Comparison of ENCODE assay signal across 1 cellular context in the genomic region with DNA sequence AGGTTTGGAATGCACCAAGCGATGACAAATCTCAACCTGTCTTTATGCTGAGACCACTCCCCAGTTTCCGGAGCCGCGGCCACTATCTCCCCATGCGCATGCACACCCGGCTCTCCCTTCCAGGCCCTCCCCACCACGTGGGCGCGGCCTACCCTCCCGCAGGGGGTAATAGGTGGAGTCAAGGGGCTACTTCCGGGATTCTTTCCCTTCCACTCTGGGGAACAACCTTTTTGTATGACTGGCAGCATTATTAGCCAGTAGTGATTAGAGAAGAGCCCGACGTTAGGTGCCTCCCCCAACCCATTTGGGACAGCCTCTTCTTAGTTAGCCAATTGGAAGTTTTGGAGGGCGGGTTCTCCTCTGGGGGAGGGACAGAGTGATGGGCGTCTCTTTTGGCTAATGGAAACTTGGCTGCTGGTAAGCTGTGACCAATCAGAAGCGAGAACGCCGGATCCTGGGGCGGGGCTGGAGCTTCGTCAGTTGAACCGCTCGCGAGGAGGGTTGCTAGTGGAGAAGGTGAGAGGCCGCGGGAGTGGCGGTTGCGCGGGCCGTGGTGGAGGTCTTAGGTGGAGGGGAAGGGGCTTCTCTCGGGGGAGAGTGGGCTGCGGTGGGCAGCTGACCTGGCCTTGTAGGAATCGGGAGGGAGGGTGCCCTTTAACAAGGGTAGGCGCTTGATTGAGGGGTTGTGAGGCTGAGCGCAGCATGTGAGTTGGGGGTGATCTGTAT.
A peak's percentile ranks its signal among the peaks of the same experiment; 100 is the strongest.
TF ChIP-seq lines count a peak whose summit lies in the region.

A gene with protein sequence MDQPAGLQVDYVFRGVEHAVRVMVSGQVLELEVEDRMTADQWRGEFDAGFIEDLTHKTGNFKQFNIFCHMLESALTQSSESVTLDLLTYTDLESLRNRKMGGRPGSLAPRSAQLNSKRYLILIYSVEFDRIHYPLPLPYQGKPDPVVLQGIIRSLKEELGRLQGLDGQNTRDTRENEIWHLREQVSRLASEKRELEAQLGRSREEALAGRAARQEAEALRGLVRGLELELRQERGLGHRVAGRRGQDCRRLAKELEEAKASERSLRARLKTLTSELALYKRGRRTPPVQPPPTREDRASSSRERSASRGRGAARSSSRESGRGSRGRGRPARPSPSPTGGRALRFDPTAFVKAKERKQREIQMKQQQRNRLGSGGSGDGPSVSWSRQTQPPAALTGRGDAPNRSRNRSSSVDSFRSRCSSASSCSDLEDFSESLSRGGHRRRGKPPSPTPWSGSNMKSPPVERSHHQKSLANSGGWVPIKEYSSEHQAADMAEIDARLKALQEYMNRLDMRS (plus strand): TSS at position 479 of the 726 bp plus-strand sequence. CDS start 7,552 bp downstream, outside the sequence.

TF ChIP-seq in K562, 482 proteins besides CTCF, POLR2A, EP300 and RAD21 (continued from another document and continues in another):
- TF ChIP-seq, protein P1, sequence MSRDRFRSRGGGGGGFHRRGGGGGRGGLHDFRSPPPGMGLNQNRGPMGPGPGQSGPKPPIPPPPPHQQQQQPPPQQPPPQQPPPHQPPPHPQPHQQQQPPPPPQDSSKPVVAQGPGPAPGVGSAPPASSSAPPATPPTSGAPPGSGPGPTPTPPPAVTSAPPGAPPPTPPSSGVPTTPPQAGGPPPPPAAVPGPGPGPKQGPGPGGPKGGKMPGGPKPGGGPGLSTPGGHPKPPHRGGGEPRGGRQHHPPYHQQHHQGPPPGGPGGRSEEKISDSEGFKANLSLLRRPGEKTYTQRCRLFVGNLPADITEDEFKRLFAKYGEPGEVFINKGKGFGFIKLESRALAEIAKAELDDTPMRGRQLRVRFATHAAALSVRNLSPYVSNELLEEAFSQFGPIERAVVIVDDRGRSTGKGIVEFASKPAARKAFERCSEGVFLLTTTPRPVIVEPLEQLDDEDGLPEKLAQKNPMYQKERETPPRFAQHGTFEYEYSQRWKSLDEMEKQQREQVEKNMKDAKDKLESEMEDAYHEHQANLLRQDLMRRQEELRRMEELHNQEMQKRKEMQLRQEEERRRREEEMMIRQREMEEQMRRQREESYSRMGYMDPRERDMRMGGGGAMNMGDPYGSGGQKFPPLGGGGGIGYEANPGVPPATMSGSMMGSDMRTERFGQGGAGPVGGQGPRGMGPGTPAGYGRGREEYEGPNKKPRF (IDR thresholded peaks at IDR 0.05; ENCODE audit: low read depth, low read length) = no peak
- TF ChIP-seq PYGO2 (tag; IDR thresholded peaks at IDR 0.05) (no peak), CEBPB (tag; IDR thresholded peaks at IDR 0.05) (no peak), ZNF584 (CRISPR knock-in tag; IDR thresholded peaks at IDR 0.05; ENCODE audit: low read depth) (no peak), RBM22 (IDR thresholded peaks at IDR 0.05; ENCODE audit: low read depth, low read length, poor library complexity, severe bottlenecking) (no peak), ZBTB17 (CRISPR knock-in tag; IDR thresholded peaks at IDR 0.05) (no peak), GATAD2B (IDR thresholded peaks at IDR 0.05; ENCODE audit: borderline replicate concordance) (no peak), CTBP1 (IDR thresholded peaks at IDR 0.05; ENCODE audit: borderline replicate concordance) (0 out of 2 replicates have a peak, but pooled peaks have one; percentile 12), CBFB (CRISPR knock-in tag; IDR thresholded peaks at IDR 0.05) (no peak), PML (IDR thresholded peaks at IDR 0.05; ENCODE audit: low read length) (peak; percentile 61; the same call in 1 of the 2 replicates), ZNF212 (CRISPR knock-in tag; IDR thresholded peaks at IDR 0.05) (no peak), JUNB (CRISPR knock-in tag; conservative IDR thresholded peaks at IDR 0.05) (no peak)
- TF ChIP-seq, protein P2, sequence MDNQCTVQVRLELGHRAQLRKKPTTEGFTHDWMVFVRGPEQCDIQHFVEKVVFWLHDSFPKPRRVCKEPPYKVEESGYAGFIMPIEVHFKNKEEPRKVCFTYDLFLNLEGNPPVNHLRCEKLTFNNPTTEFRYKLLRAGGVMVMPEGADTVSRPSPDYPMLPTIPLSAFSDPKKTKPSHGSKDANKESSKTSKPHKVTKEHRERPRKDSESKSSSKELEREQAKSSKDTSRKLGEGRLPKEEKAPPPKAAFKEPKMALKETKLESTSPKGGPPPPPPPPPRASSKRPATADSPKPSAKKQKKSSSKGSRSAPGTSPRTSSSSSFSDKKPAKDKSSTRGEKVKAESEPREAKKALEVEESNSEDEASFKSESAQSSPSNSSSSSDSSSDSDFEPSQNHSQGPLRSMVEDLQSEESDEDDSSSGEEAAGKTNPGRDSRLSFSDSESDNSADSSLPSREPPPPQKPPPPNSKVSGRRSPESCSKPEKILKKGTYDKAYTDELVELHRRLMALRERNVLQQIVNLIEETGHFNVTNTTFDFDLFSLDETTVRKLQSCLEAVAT (IDR thresholded peaks at IDR 0.05) = peak; percentile 65 to 82
- TF ChIP-seq, protein P3, sequence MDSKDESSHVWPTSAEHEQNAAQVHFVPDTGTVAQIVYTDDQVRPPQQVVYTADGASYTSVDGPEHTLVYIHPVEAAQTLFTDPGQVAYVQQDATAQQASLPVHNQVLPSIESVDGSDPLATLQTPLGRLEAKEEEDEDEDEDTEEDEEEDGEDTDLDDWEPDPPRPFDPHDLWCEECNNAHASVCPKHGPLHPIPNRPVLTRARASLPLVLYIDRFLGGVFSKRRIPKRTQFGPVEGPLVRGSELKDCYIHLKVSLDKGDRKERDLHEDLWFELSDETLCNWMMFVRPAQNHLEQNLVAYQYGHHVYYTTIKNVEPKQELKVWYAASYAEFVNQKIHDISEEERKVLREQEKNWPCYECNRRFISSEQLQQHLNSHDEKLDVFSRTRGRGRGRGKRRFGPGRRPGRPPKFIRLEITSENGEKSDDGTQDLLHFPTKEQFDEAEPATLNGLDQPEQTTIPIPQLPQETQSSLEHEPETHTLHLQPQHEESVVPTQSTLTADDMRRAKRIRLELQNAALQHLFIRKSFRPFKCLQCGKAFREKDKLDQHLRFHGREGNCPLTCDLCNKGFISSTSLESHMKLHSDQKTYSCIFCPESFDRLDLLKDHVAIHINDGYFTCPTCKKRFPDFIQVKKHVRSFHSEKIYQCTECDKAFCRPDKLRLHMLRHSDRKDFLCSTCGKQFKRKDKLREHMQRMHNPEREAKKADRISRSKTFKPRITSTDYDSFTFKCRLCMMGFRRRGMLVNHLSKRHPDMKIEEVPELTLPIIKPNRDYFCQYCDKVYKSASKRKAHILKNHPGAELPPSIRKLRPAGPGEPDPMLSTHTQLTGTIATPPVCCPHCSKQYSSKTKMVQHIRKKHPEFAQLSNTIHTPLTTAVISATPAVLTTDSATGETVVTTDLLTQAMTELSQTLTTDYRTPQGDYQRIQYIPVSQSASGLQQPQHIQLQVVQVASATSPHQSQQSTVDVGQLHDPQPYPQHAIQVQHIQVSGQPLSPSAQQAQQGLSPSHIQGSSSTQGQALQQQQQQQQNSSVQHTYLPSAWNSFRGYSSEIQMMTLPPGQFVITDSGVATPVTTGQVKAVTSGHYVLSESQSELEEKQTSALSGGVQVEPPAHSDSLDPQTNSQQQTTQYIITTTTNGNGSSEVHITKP (IDR thresholded peaks at IDR 0.05; ENCODE audit: partially characterized antibody) = peak; percentile 60
- TF ChIP-seq, protein P4, sequence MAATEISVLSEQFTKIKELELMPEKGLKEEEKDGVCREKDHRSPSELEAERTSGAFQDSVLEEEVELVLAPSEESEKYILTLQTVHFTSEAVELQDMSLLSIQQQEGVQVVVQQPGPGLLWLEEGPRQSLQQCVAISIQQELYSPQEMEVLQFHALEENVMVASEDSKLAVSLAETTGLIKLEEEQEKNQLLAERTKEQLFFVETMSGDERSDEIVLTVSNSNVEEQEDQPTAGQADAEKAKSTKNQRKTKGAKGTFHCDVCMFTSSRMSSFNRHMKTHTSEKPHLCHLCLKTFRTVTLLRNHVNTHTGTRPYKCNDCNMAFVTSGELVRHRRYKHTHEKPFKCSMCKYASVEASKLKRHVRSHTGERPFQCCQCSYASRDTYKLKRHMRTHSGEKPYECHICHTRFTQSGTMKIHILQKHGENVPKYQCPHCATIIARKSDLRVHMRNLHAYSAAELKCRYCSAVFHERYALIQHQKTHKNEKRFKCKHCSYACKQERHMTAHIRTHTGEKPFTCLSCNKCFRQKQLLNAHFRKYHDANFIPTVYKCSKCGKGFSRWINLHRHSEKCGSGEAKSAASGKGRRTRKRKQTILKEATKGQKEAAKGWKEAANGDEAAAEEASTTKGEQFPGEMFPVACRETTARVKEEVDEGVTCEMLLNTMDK (IDR thresholded peaks at IDR 0.05; ENCODE audit: borderline replicate concordance, insufficient read depth, low read depth, low read length, poor library complexity, severe bottlenecking) = no peak
- TF ChIP-seq, protein P5, sequence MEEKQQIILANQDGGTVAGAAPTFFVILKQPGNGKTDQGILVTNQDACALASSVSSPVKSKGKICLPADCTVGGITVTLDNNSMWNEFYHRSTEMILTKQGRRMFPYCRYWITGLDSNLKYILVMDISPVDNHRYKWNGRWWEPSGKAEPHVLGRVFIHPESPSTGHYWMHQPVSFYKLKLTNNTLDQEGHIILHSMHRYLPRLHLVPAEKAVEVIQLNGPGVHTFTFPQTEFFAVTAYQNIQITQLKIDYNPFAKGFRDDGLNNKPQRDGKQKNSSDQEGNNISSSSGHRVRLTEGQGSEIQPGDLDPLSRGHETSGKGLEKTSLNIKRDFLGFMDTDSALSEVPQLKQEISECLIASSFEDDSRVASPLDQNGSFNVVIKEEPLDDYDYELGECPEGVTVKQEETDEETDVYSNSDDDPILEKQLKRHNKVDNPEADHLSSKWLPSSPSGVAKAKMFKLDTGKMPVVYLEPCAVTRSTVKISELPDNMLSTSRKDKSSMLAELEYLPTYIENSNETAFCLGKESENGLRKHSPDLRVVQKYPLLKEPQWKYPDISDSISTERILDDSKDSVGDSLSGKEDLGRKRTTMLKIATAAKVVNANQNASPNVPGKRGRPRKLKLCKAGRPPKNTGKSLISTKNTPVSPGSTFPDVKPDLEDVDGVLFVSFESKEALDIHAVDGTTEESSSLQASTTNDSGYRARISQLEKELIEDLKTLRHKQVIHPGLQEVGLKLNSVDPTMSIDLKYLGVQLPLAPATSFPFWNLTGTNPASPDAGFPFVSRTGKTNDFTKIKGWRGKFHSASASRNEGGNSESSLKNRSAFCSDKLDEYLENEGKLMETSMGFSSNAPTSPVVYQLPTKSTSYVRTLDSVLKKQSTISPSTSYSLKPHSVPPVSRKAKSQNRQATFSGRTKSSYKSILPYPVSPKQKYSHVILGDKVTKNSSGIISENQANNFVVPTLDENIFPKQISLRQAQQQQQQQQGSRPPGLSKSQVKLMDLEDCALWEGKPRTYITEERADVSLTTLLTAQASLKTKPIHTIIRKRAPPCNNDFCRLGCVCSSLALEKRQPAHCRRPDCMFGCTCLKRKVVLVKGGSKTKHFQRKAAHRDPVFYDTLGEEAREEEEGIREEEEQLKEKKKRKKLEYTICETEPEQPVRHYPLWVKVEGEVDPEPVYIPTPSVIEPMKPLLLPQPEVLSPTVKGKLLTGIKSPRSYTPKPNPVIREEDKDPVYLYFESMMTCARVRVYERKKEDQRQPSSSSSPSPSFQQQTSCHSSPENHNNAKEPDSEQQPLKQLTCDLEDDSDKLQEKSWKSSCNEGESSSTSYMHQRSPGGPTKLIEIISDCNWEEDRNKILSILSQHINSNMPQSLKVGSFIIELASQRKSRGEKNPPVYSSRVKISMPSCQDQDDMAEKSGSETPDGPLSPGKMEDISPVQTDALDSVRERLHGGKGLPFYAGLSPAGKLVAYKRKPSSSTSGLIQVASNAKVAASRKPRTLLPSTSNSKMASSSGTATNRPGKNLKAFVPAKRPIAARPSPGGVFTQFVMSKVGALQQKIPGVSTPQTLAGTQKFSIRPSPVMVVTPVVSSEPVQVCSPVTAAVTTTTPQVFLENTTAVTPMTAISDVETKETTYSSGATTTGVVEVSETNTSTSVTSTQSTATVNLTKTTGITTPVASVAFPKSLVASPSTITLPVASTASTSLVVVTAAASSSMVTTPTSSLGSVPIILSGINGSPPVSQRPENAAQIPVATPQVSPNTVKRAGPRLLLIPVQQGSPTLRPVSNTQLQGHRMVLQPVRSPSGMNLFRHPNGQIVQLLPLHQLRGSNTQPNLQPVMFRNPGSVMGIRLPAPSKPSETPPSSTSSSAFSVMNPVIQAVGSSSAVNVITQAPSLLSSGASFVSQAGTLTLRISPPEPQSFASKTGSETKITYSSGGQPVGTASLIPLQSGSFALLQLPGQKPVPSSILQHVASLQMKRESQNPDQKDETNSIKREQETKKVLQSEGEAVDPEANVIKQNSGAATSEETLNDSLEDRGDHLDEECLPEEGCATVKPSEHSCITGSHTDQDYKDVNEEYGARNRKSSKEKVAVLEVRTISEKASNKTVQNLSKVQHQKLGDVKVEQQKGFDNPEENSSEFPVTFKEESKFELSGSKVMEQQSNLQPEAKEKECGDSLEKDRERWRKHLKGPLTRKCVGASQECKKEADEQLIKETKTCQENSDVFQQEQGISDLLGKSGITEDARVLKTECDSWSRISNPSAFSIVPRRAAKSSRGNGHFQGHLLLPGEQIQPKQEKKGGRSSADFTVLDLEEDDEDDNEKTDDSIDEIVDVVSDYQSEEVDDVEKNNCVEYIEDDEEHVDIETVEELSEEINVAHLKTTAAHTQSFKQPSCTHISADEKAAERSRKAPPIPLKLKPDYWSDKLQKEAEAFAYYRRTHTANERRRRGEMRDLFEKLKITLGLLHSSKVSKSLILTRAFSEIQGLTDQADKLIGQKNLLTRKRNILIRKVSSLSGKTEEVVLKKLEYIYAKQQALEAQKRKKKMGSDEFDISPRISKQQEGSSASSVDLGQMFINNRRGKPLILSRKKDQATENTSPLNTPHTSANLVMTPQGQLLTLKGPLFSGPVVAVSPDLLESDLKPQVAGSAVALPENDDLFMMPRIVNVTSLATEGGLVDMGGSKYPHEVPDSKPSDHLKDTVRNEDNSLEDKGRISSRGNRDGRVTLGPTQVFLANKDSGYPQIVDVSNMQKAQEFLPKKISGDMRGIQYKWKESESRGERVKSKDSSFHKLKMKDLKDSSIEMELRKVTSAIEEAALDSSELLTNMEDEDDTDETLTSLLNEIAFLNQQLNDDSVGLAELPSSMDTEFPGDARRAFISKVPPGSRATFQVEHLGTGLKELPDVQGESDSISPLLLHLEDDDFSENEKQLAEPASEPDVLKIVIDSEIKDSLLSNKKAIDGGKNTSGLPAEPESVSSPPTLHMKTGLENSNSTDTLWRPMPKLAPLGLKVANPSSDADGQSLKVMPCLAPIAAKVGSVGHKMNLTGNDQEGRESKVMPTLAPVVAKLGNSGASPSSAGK (IDR thresholded peaks at IDR 0.05) = no peak
- TF ChIP-seq, protein P6, sequence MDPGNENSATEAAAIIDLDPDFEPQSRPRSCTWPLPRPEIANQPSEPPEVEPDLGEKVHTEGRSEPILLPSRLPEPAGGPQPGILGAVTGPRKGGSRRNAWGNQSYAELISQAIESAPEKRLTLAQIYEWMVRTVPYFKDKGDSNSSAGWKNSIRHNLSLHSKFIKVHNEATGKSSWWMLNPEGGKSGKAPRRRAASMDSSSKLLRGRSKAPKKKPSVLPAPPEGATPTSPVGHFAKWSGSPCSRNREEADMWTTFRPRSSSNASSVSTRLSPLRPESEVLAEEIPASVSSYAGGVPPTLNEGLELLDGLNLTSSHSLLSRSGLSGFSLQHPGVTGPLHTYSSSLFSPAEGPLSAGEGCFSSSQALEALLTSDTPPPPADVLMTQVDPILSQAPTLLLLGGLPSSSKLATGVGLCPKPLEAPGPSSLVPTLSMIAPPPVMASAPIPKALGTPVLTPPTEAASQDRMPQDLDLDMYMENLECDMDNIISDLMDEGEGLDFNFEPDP (CRISPR knock-in tag; IDR thresholded peaks at IDR 0.05) = no peak
- TF ChIP-seq, protein P7, sequence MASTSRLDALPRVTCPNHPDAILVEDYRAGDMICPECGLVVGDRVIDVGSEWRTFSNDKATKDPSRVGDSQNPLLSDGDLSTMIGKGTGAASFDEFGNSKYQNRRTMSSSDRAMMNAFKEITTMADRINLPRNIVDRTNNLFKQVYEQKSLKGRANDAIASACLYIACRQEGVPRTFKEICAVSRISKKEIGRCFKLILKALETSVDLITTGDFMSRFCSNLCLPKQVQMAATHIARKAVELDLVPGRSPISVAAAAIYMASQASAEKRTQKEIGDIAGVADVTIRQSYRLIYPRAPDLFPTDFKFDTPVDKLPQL (IDR thresholded peaks at IDR 0.05; ENCODE audit: extremely low read depth, insufficient read length) = no peak
